In genomic region chr11:47415091-47415854, GRCh38 we compare ENCODE assay signal across 7 cellular contexts. TPM values are rescaled to one million over a fixed set of nuclear protein-coding genes. Genes with fewer than 3 reads are reported as not detected.
DNase-seq lines count a peak whose midpoint lies in the region; ATAC-seq and TF ChIP-seq lines count a peak whose summit lies in the region.
"Had no signal": no experiment of that assay in that cellular context is flagged by ENCODE, and none has a peak within 500 bp of the region (broad histone marks: within the 10 kb centered on the region; RNA-seq: fewer than 3 reads in every experiment).

No MANE protein-coding gene starts in this region.

- H4K20me1 ChIP-seq in hepatocyte (ENCODE audit: insufficient read depth, poor library complexity, severe bottlenecking), result no peaks in the 10 kb centered on the region

- H3K79me2 ChIP-seq in hepatocyte, result peaks cover 3% of the 10 kb centered on the region

- H3K27me3 ChIP-seq in hepatocyte, result no peaks in the 10 kb centered on the region
- H3K27me3 ChIP-seq in tibial artery, result no peaks in the 10 kb centered on the region

- no peak overlapping the region for H3K4me3 ChIP-seq in hepatocyte
- no peak overlapping the region for H3K4me3 ChIP-seq in tibial artery
- H3K4me3 ChIP-seq: HAP-1 had no signal

- intact Hi-C loops in tibial artery (cut with DNase I; ENCODE audit: low total_unique reads), result loop anchor here (10.0 kb wide), 2 partner anchors 160 to 240 kb away; partner anchors contain the start of genes ARFGAP2, KBTBD4 and NDUFS3

- ATAC-seq in HG03135 (IDR thresholded peaks at IDR 0.05; ENCODE audit: unreplicated experiment), result no peak

- no peak for TF ChIP-seq CTCF in hepatocyte (IDR thresholded peaks at IDR 0.05; ENCODE audit: poor library complexity)
- no peak for TF ChIP-seq CTCF in tibial artery (IDR thresholded peaks at IDR 0.05)

- H3K27ac ChIP-seq in hepatocyte (peak overlapping the region; percentile 90), tibial artery (peak overlapping the region; percentile 83 to 86)

- H3K4me1 ChIP-seq in hepatocyte (ENCODE audit: insufficient read depth), result peaks cover 16% of the 10 kb centered on the region
- peaks cover 4 to 65% (median 47%) of the 10 kb centered on the region in 4 donors for H3K4me1 ChIP-seq in tibial artery
- H3K4me1 ChIP-seq: HAP-1 had no signal

- H3K36me3 ChIP-seq in hepatocyte (replicated peaks; ENCODE audit: insufficient read depth, low read depth) (no peaks in the 10 kb centered on the region), tibial artery (peaks cover 38 to 78% (median 76%) of the 10 kb centered on the region in 3 donors)

- WGBS in hepatocyte (ENCODE audit: low lambda C conversion rate, missing lambda C conversion rate), result 88% methylated on average over 31 of the region's 31 CpGs

- peak overlapping the region; percentile 57 for H3K4me2 ChIP-seq in hepatocyte

- DNase-seq in NCI-H2171 treated with DMSO at 0.1 percent for 48 hours (lab: John Stamatoyannopoulos, UW), result peak; percentile 22
- no peak for DNase-seq in NCI-H2171 (lab: John Stamatoyannopoulos, UW)
- DNase-seq in hepatocyte (ENCODE audit: low spot score), result no peak
- DNase-seq in tibial artery, result no peak
- DNase-seq in NCI-H524 (lab: John Stamatoyannopoulos, UW), result no peak

- H3K9me3 ChIP-seq in hepatocyte (ENCODE audit: low read depth), result no peaks in the 10 kb centered on the region
- no peaks in the 10 kb centered on the region for H3K9me3 ChIP-seq in tibial artery
- H3K9me3 ChIP-seq: HAP-1 had no signal

- H3K9me2 ChIP-seq in hepatocyte (replicated peaks; ENCODE audit: insufficient read depth), result no peaks in the 10 kb centered on the region

- no peak overlapping the region for H2AFZ ChIP-seq in hepatocyte

RNA-seq across cellular contexts. Expression of gene SLC39A13, which starts 6.9 kb away (rescaled TPM):
- total RNA-seq in hepatocyte, result 60.8 and 72.3 TPM in 2 replicates
- 118 and 119 TPM in 2 replicates for polyA plus RNA-seq in hepatocyte

RNA-seq across cellular contexts. Expression of gene PSMC3, which starts 11.0 kb away (rescaled TPM):
- total RNA-seq in hepatocyte, result 95.8 and 103 TPM in 2 replicates
- polyA plus RNA-seq in hepatocyte, result 142 and 159 TPM in 2 replicates

RNA-seq across cellular contexts. Expression of gene RAPSN, which starts 33.7 kb away (rescaled TPM):
- total RNA-seq in hepatocyte, result 0.44 TPM in 1 of 2 replicates, not detected in the other
- 0.34 and 0.46 TPM in 2 replicates for polyA plus RNA-seq in hepatocyte

RNA-seq across cellular contexts. Expression of gene SPI1, which starts 36.9 kb away (rescaled TPM):
- total RNA-seq in hepatocyte, result 0.13 and 1.1 TPM in 2 replicates
- 2.0 and 3.3 TPM in 2 replicates for polyA plus RNA-seq in hepatocyte
